In genomic region chr17:68318103-68318991, GRCh38 we compare ENCODE assay signal across 1 cellular context.
TF ChIP-seq lines count a peak whose summit lies in the region.

No MANE protein-coding gene starts in this region.

TF ChIP-seq in HepG2, 621 proteins besides CTCF, POLR2A, EP300 and RAD21 (continued from another document and continues in another):
- TF ChIP-seq, protein P1, sequence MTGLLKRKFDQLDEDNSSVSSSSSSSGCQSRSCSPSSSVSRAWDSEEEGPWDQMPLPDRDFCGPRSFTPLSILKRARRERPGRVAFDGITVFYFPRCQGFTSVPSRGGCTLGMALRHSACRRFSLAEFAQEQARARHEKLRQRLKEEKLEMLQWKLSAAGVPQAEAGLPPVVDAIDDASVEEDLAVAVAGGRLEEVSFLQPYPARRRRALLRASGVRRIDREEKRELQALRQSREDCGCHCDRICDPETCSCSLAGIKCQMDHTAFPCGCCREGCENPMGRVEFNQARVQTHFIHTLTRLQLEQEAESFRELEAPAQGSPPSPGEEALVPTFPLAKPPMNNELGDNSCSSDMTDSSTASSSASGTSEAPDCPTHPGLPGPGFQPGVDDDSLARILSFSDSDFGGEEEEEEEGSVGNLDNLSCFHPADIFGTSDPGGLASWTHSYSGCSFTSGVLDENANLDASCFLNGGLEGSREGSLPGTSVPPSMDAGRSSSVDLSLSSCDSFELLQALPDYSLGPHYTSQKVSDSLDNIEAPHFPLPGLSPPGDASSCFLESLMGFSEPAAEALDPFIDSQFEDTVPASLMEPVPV (CRISPR knock-in tag; IDR thresholded peaks at IDR 0.05), result no peak
- TF ChIP-seq DRAP1 (CRISPR knock-in tag; IDR thresholded peaks at IDR 0.05) (peak; percentile 36; the same call in 1 of the 2 replicates), ZNF883 (CRISPR knock-in tag; IDR thresholded peaks at IDR 0.05; ENCODE audit: not compliant biosample characterization) (no peak), KDM2A (CRISPR knock-in tag; IDR thresholded peaks at IDR 0.05; ENCODE audit: borderline replicate concordance, low read depth) (no peak), ATM (IDR thresholded peaks at IDR 0.05; ENCODE audit: borderline replicate concordance) (no peak), MAX (IDR thresholded peaks at IDR 0.05) (no peak), ZSCAN25 (CRISPR knock-in tag; IDR thresholded peaks at IDR 0.05) (0 out of 2 replicates have a peak, but pooled peaks have one; percentile 28), MTA1 (CRISPR knock-in tag; IDR thresholded peaks at IDR 0.05; ENCODE audit: borderline replicate concordance) (no peak), RELA (CRISPR knock-in tag; IDR thresholded peaks at IDR 0.05) (no peak), ZNF841 (CRISPR knock-in tag; IDR thresholded peaks at IDR 0.05; ENCODE audit: borderline replicate concordance) (no peak), SMARCE1 (IDR thresholded peaks at IDR 0.05; ENCODE audit: borderline replicate concordance) (no peak), MIER3 (CRISPR knock-in tag; IDR thresholded peaks at IDR 0.05; ENCODE audit: borderline replicate concordance) (peak; percentile 67; the same call in 1 of the 2 replicates), ZNF567 (CRISPR knock-in tag; IDR thresholded peaks at IDR 0.05; ENCODE audit: borderline replicate concordance) (0 out of 2 replicates have a peak, but pooled peaks have one; percentile 5), HNRNPL (IDR thresholded peaks at IDR 0.05; ENCODE audit: low read depth, low read length) (no peak), CREB3 (CRISPR knock-in tag; IDR thresholded peaks at IDR 0.05) (no peak), ZNF776 (CRISPR knock-in tag; IDR thresholded peaks at IDR 0.05) (no peak), CBX1 (IDR thresholded peaks at IDR 0.05; ENCODE audit: low read depth) (no peak), ZNF235 (CRISPR knock-in tag; IDR thresholded peaks at IDR 0.05; ENCODE audit: borderline replicate concordance) (no peak), ZNF580 (CRISPR knock-in tag; IDR thresholded peaks at IDR 0.05; ENCODE audit: borderline replicate concordance, low read depth) (peak; percentile 82; the same call in 1 of the 2 replicates), FOXK2 (IDR thresholded peaks at IDR 0.05) (no peak), TCF7L2 (IDR thresholded peaks at IDR 0.05; ENCODE audit: low read depth, low read length) (no peak), ZNF780A (CRISPR knock-in tag; IDR thresholded peaks at IDR 0.05) (no peak), RXRB (CRISPR knock-in tag; IDR thresholded peaks at IDR 0.05; ENCODE audit: borderline replicate concordance) (peak; percentile 86), REST (IDR thresholded peaks at IDR 0.05; ENCODE audit: borderline replicate concordance in 1 of 2, low read depth in 1 of 2, low read length in 2 of 2) (peak in 1 of 2 experiments; percentile 8; a peak in 1 of 4 replicates), PHF20 (CRISPR knock-in tag; IDR thresholded peaks at IDR 0.05) (no peak), ZFY (CRISPR knock-in tag; IDR thresholded peaks at IDR 0.05) (no peak; the same call in 1 of the 2 replicates), PHF21A (CRISPR knock-in tag; IDR thresholded peaks at IDR 0.05) (peak; percentile 84), NPAS2 (CRISPR knock-in tag; IDR thresholded peaks at IDR 0.05; ENCODE audit: borderline replicate concordance) (no peak), REL (CRISPR knock-in tag; conservative IDR thresholded peaks at IDR 0.05) (no peak), POGK (CRISPR knock-in tag; conservative IDR thresholded peaks at IDR 0.05) (0 out of 2 replicates have a peak, but pooled peaks have one; percentile 48), ZNF891 (CRISPR knock-in tag; IDR thresholded peaks at IDR 0.05) (no peak), ARNT (IDR thresholded peaks at IDR 0.05) (no peak), KDM4B (CRISPR knock-in tag; IDR thresholded peaks at IDR 0.05) (peak; percentile 56; the same call in 1 of the 2 replicates), SRSF9 (IDR thresholded peaks at IDR 0.05; ENCODE audit: borderline replicate concordance, insufficient read depth, low read depth, low read length, poor library complexity, severe bottlenecking) (no peak), ZNF589 (CRISPR knock-in tag; conservative IDR thresholded peaks at IDR 0.05) (no peak), ZNF839 (CRISPR knock-in tag; IDR thresholded peaks at IDR 0.05; ENCODE audit: borderline replicate concordance) (no peak), MBNL3 (CRISPR knock-in tag; conservative IDR thresholded peaks at IDR 0.05) (no peak), SOX13 (IDR thresholded peaks at IDR 0.05) (peak; percentile 54; the same call in 1 of the 2 replicates), SOX13 (CRISPR knock-in tag; conservative IDR thresholded peaks at IDR 0.05 in 1 of 2, IDR thresholded peaks at IDR 0.05 in 1 of 2) (peak in 1 of 2 experiments; percentile 74; a peak in 2 of 4 replicates), CBFB (CRISPR knock-in tag; IDR thresholded peaks at IDR 0.05) (no peak; the same call in 1 of the 2 replicates), HOXA9 (CRISPR knock-in tag; IDR thresholded peaks at IDR 0.05; ENCODE audit: borderline replicate concordance) (no peak), RFXAP (CRISPR knock-in tag; IDR thresholded peaks at IDR 0.05; ENCODE audit: borderline replicate concordance) (no peak), SIN3B (IDR thresholded peaks at IDR 0.05; ENCODE audit: low read length) (no peak), NR3C1 (CRISPR knock-in tag; IDR thresholded peaks at IDR 0.05) (no peak), ZNF879 (CRISPR knock-in tag; IDR thresholded peaks at IDR 0.05) (no peak), ZNF607 (CRISPR knock-in tag; IDR thresholded peaks at IDR 0.05; ENCODE audit: borderline replicate concordance) (no peak), ZBTB34 (CRISPR knock-in tag; IDR thresholded peaks at IDR 0.05) (no peak)
- TF ChIP-seq, protein P2, sequence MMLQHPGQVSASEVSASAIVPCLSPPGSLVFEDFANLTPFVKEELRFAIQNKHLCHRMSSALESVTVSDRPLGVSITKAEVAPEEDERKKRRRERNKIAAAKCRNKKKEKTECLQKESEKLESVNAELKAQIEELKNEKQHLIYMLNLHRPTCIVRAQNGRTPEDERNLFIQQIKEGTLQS (CRISPR knock-in tag; IDR thresholded peaks at IDR 0.05), result no peak; the same call in 1 of the 2 replicates
- TF ChIP-seq, protein P3, sequence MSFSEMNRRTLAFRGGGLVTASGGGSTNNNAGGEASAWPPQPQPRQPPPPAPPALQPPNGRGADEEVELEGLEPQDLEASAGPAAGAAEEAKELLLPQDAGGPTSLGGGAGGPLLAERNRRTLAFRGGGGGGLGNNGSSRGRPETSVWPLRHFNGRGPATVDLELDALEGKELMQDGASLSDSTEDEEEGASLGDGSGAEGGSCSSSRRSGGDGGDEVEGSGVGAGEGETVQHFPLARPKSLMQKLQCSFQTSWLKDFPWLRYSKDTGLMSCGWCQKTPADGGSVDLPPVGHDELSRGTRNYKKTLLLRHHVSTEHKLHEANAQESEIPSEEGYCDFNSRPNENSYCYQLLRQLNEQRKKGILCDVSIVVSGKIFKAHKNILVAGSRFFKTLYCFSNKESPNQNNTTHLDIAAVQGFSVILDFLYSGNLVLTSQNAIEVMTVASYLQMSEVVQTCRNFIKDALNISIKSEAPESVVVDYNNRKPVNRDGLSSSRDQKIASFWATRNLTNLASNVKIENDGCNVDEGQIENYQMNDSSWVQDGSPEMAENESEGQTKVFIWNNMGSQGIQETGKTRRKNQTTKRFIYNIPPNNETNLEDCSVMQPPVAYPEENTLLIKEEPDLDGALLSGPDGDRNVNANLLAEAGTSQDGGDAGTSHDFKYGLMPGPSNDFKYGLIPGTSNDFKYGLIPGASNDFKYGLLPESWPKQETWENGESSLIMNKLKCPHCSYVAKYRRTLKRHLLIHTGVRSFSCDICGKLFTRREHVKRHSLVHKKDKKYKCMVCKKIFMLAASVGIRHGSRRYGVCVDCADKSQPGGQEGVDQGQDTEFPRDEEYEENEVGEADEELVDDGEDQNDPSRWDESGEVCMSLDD (CRISPR knock-in tag; IDR thresholded peaks at IDR 0.05; ENCODE audit: borderline replicate concordance), result no peak
- TF ChIP-seq, protein P4, sequence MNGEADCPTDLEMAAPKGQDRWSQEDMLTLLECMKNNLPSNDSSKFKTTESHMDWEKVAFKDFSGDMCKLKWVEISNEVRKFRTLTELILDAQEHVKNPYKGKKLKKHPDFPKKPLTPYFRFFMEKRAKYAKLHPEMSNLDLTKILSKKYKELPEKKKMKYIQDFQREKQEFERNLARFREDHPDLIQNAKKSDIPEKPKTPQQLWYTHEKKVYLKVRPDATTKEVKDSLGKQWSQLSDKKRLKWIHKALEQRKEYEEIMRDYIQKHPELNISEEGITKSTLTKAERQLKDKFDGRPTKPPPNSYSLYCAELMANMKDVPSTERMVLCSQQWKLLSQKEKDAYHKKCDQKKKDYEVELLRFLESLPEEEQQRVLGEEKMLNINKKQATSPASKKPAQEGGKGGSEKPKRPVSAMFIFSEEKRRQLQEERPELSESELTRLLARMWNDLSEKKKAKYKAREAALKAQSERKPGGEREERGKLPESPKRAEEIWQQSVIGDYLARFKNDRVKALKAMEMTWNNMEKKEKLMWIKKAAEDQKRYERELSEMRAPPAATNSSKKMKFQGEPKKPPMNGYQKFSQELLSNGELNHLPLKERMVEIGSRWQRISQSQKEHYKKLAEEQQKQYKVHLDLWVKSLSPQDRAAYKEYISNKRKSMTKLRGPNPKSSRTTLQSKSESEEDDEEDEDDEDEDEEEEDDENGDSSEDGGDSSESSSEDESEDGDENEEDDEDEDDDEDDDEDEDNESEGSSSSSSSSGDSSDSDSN (CRISPR knock-in tag; IDR thresholded peaks at IDR 0.05), result peak; percentile 43; the same call in 1 of the 2 replicates
